In genomic region chr5:109570362-109570874, GRCh38 we compare ENCODE assay signal across 21 cellular contexts.
A peak's percentile ranks its signal among the peaks of the same experiment; 100 is the strongest.
DNase-seq lines count a peak whose midpoint lies in the region; ATAC-seq, FAIRE-seq and TF ChIP-seq lines count a peak whose summit lies in the region.
"Had no signal": no experiment of that assay in that cellular context is flagged by ENCODE, and none has a peak within 500 bp of the region (broad histone marks: within the 10 kb centered on the region; RNA-seq: fewer than 3 reads in every experiment).

No MANE protein-coding gene starts in this region.

- H3K27me3 Mint-ChIP-seq in WTC11 (ENCODE audit: low read depth): no peaks in the 10 kb centered on the region; the same call in 1 of the 2 replicates
- H3K27me3 Mint-ChIP-seq: CD4-positive, alpha-beta T cell had no signal

- ATAC-seq in WTC11 (peak; percentile 26; the same call in 1 of the 2 replicates), HG02938 (IDR thresholded peaks at IDR 0.05; ENCODE audit: unreplicated experiment) (no peak)

- no peak for FAIRE-seq in RCC 7860 (lab: Jason Lieb, UNC)
- FAIRE-seq: A204.1, G401.6, GM12892, H1 had no signal

- H3K27ac Mint-ChIP-seq in WTC11: no peak overlapping the region
- H3K27ac Mint-ChIP-seq: B cell; CD14-positive monocyte; CD4-positive, alpha-beta T cell had no signal

- no peak overlapping the region for H3K4me3 Mint-ChIP-seq in WTC11
- H3K4me3 Mint-ChIP-seq: B cell; CD14-positive monocyte; CD4-positive, alpha-beta T cell had no signal

- H3K4me1 Mint-ChIP-seq in WTC11: no peaks in the 10 kb centered on the region
- H3K4me1 Mint-ChIP-seq: B cell had no signal

- DNase-seq in NCI-H748 (lab: John Stamatoyannopoulos, UW; ENCODE audit: unreplicated experiment) (peak; percentile 23), NCI-H748 treated with DMSO at 0.1 percent for 48 hours (lab: John Stamatoyannopoulos, UW) (no peak), NCI-H2227 (lab: John Stamatoyannopoulos, UW; ENCODE audit: unreplicated experiment) (peak; percentile 29), WTC11 (ENCODE audit: low spot score) (no peak), RCC 7860 (ENCODE audit: low spot score) (no peak), C1 segment of cervical spinal cord (lab: John Stamatoyannopoulos, UW) (no peak)
- DNase-seq in effector CD4-positive, alpha-beta T cell: no peak
- DNase-seq: Calu3; CD4-positive, alpha-beta T cell; COR-L47; DMS53; DMS79 treated with DMSO at 0.1 percent for 48 hours; H7; HCEC 1CT had no signal

- no peaks in the 10 kb centered on the region for H3K36me3 Mint-ChIP-seq in WTC11
- H3K36me3 Mint-ChIP-seq: CD14-positive monocyte had no signal

- POLR2A ChIA-PET in WTC11 (lab: Charles Lee): interaction anchor here (0.6 kb wide), 1 partner anchor 196 kb away, joined by 3 read pairs; no protein-coding TSS in a partner anchor

- no peak for TF ChIP-seq CTCF in WTC11 (IDR thresholded peaks at IDR 0.05)

- CTCF ChIA-PET in WTC11 (lab: Charles Lee): no interaction called here

- H3K9me3 Mint-ChIP-seq in WTC11: no peaks in the 10 kb centered on the region
- H3K9me3 Mint-ChIP-seq: CD4-positive, alpha-beta T cell had no signal

TF ChIP-seq in WTC11, 78 proteins besides CTCF, POLR2A, EP300 and RAD21:
- TF ChIP-seq FOXP1 (CRISPR knock-in tag; IDR thresholded peaks at IDR 0.05; ENCODE audit: borderline replicate concordance): no peak
- no peak for TF ChIP-seq ZNF281 (CRISPR knock-in tag; IDR thresholded peaks at IDR 0.05)
- no peak for TF ChIP-seq SP1 (CRISPR knock-in tag; conservative IDR thresholded peaks at IDR 0.05)
- no peak for TF ChIP-seq NR3C1 (CRISPR knock-in tag; conservative IDR thresholded peaks at IDR 0.05; ENCODE audit: low read depth)
- no peak for TF ChIP-seq CDX4 (CRISPR knock-in tag; IDR thresholded peaks at IDR 0.05; ENCODE audit: borderline replicate concordance)
- no peak for TF ChIP-seq ZBTB21 (CRISPR knock-in tag; IDR thresholded peaks at IDR 0.05; ENCODE audit: borderline replicate concordance)
- no peak for TF ChIP-seq GRHL2 (CRISPR knock-in tag; IDR thresholded peaks at IDR 0.05; ENCODE audit: insufficient replicate concordance, severe bottlenecking)
- no peak for TF ChIP-seq NR1H2 (CRISPR knock-in tag; IDR thresholded peaks at IDR 0.05)
- TF ChIP-seq TP53 (CRISPR knock-in tag; IDR thresholded peaks at IDR 0.05): no peak
- TF ChIP-seq ZNF423 (CRISPR knock-in tag; IDR thresholded peaks at IDR 0.05): no peak
- no peak for TF ChIP-seq ATF2 (CRISPR knock-in tag; IDR thresholded peaks at IDR 0.05; ENCODE audit: borderline replicate concordance, low read depth)
- TF ChIP-seq AR (CRISPR knock-in tag; IDR thresholded peaks at IDR 0.05): no peak
- TF ChIP-seq ATF6 (CRISPR knock-in tag; IDR thresholded peaks at IDR 0.05): no peak
- TF ChIP-seq, protein P1, sequence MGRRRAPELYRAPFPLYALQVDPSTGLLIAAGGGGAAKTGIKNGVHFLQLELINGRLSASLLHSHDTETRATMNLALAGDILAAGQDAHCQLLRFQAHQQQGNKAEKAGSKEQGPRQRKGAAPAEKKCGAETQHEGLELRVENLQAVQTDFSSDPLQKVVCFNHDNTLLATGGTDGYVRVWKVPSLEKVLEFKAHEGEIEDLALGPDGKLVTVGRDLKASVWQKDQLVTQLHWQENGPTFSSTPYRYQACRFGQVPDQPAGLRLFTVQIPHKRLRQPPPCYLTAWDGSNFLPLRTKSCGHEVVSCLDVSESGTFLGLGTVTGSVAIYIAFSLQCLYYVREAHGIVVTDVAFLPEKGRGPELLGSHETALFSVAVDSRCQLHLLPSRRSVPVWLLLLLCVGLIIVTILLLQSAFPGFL (CRISPR knock-in tag; IDR thresholded peaks at IDR 0.05; ENCODE audit: borderline replicate concordance): no peak
- TF ChIP-seq ZBTB43 (CRISPR knock-in tag; IDR thresholded peaks at IDR 0.05): no peak

Comparison
In these comparisons a context has a peak if more than half of its experiments do, and no peak if none do; other contexts are left out.
1. DNase-seq: peak in NCI-H748 (single experiment) and NCI-H2227 (single experiment); none in NCI-H748 treated with DMSO at 0.1 percent for 48 hours (single experiment), WTC11 (single experiment), effector CD4-positive, alpha-beta T cell (single experiment), RCC 7860 (single experiment) and C1 segment of cervical spinal cord (0 of 14).